ENCODE assay signal across 17 cellular contexts in the genomic region with DNA sequence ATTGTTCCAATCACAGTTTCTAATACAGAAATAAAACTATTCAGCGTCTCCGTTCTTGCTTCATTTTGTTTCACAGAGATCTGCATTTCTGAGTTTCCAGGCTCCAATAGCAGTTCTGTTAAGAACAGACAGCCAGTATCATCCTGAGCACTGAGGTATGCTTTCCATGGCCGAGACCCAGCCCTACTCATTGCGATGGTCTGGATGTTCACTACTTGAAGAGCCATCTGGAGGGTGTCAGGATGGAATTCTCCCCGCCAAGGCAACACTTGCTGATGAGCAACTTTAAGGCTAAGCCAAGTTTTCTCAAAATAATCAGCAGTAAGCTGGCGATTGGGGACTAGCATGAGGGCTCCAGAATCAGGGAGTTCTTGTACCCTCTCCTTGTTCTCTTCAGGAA. TPM values are rescaled to one million over a fixed set of nuclear protein-coding genes. Genes with fewer than 3 reads are reported as not detected.
"Had no signal": no experiment of that assay in that cellular context is flagged by ENCODE, and none has a peak within 500 bp of the region (broad histone marks: within the 10 kb centered on the region; RNA-seq: fewer than 3 reads in every experiment).

No MANE protein-coding gene starts in this region.

- H3K36me3 ChIP-seq: breast epithelium had no signal

- H3K9me3 ChIP-seq: breast epithelium, left lung, thyroid gland had no signal

- H3K27me3 ChIP-seq: breast epithelium, left lung, thyroid gland had no signal

- H3K27me3 Mint-ChIP-seq: naive thymus-derived CD8-positive, alpha-beta T cell had no signal

- H3K4me1 ChIP-seq: breast epithelium had no signal

- DNase-seq: activated CD4-positive, alpha-beta T cell treated with anti-CD3 and anti-CD28 coated beads for 1 hour; activated CD8-positive, alpha-beta memory T cell treated with anti-CD3 and anti-CD28 coated beads for 24 hours; activated CD8-positive, alpha-beta memory T cell treated with anti-CD3 and anti-CD28 coated beads, Interleukin-2, amount 50 U/mL, for 48 hours; activated naive CD4-positive, alpha-beta T cell treated with anti-CD3 and anti-CD28 coated beads for 36 hours; cerebellar nuclear complex; effector CD4-positive, alpha-beta T cell; head of caudate nucleus; left lung; naive thymus-derived CD8-positive, alpha-beta T cell; nucleus accumbens; retina; stimulated activated naive CD4-positive, alpha-beta T cell; T-helper 2 cell; thyroid gland; WERI-Rb-1 had no signal

- ATAC-seq: left lung; naive thymus-derived CD8-positive, alpha-beta T cell had no signal

- H3K4me3 ChIP-seq: breast epithelium, left lung, thyroid gland had no signal

- H3K4me3 Mint-ChIP-seq: activated naive CD4-positive, alpha-beta T cell treated with anti-CD3 and anti-CD28 coated beads for 36 hours; naive thymus-derived CD8-positive, alpha-beta T cell had no signal

- H3K27ac ChIP-seq: breast epithelium, left lung, thyroid gland, WERI-Rb-1 had no signal

- H3K9me3 Mint-ChIP-seq: activated naive CD4-positive, alpha-beta T cell treated with anti-CD3 and anti-CD28 coated beads for 36 hours; naive thymus-derived CD8-positive, alpha-beta T cell had no signal

RNA-seq across cellular contexts. Expression of a gene that starts 23.6 kb away (rescaled TPM):
- total RNA-seq: kidney epithelial cell had no signal
